Comparison of ENCODE assay signal across 17 cellular contexts in the genomic region with DNA sequence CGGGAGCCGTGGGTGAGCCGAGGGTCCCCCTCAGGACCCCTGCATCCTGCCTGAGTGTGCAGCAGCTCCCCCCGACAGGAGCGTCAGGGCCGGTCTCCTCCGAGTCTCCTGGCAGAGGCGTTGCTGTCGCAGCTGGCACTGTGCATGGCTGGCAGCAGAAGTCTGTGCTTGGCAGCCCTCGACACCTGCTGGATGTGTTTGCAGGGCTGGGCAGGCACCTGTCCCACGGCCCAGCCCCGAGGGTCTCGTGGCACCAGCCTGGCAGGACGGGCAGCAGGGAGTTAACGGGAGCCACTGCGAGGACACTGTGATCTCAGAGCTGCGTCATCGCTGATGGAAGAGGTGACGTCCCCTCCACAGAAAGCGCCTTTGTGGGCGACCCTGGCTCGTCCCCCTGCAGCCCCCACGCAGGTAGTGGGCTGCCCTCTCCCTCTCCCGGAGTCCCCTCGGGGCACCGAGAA. TPM values are rescaled to one million over a fixed set of nuclear protein-coding genes. Genes with fewer than 3 reads are reported as not detected.
A peak's percentile ranks its signal among the peaks of the same experiment; 100 is the strongest.
DNase-seq lines count a peak whose midpoint lies in the region; ATAC-seq, FAIRE-seq and TF ChIP-seq lines count a peak whose summit lies in the region.
"Had no signal": no experiment of that assay in that cellular context is flagged by ENCODE, and none has a peak within 500 bp of the region (broad histone marks: within the 10 kb centered on the region; RNA-seq: fewer than 3 reads in every experiment).

No MANE protein-coding gene starts in this region.

- TF ChIP-seq CTCF in K562 (IDR thresholded peaks at IDR 0.05 in 2 of 3, conservative IDR thresholded peaks at IDR 0.05 in 1 of 3; ENCODE audit: insufficient read depth in 2 of 3, low read depth in 1 of 3, low read length in 3 of 3) (no peak), prostate gland (IDR thresholded peaks at IDR 0.05) (peak in 2 of 4 experiments; percentile 5 to 13), gastrocnemius medialis (IDR thresholded peaks at IDR 0.05 in 4 of 5, conservative IDR thresholded peaks at IDR 0.05 in 1 of 5) (no peak), foreskin keratinocyte (conservative IDR thresholded peaks at IDR 0.05) (no peak), GM10248 (IDR thresholded peaks at IDR 0.05; ENCODE audit: control extremely low read depth, extremely low read depth, low read depth, missing control alignments) (no peak)

- FAIRE-seq in K562 (lab: Jason Lieb, UNC), result no peak
- FAIRE-seq: colon had no signal

- peaks cover 0 to 83% of the 10 kb centered on the region in 2 experiments; a peak in 3 of 5 replicates for H3K4me1 ChIP-seq in K562 (replicated peaks in 1 of 2; ENCODE audit: control insufficient read depth in 2 of 2, insufficient read depth in 2 of 2, low read length in 2 of 2)
- H3K4me1 ChIP-seq in right cardiac atrium (ENCODE audit: control insufficient read depth, insufficient read depth, low read length), result no peaks in the 10 kb centered on the region
- no peaks in the 10 kb centered on the region for H3K4me1 ChIP-seq in prostate gland (replicated peaks)
- no peaks in the 10 kb centered on the region for H3K4me1 ChIP-seq in gastrocnemius medialis
- no peaks in the 10 kb centered on the region for H3K4me1 ChIP-seq in foreskin keratinocyte

- POLR2A ChIA-PET in K562 (lab: Yijun Ruan, JAX), result interaction anchor here (0.7 to 1.0 kb wide), 7 partner anchors 9 to 97 kb away, joined by 3 to 5 read pairs (median 4); no protein-coding TSS in a partner anchor
- POLR2A ChIA-PET in GM10248 (lab: Yijun Ruan, JAX), result no interaction called here

- H3K9ac ChIP-seq in K562 (ENCODE audit: insufficient read depth in 1 of 2, low read depth in 2 of 2, low read length in 2 of 2), result peak overlapping the region in 1 of 2 experiments; percentile 42; a peak in 1 of 4 replicates

- H3K9me3 ChIP-seq in K562 (replicated peaks; ENCODE audit: control insufficient read depth, insufficient read depth, low read depth, low read length) (no peaks in the 10 kb centered on the region), right cardiac atrium (ENCODE audit: control insufficient read depth, low read length) (no peaks in the 10 kb centered on the region), prostate gland (no peaks in the 10 kb centered on the region), gastrocnemius medialis (no peaks in the 10 kb centered on the region)
- H3K9me3 ChIP-seq: BE2C had no signal

- WGBS in K562 (ENCODE audit: insufficient coverage, low coverage, missing lambda C conversion rate), result 41% methylated on average over 22 of the region's 26 CpGs
- 61% methylated on average over 26 of the region's 26 CpGs for WGBS in right cardiac atrium
- WGBS in prostate gland, result 35% methylated on average over 26 of the region's 26 CpGs

- peaks cover 2% of the 10 kb centered on the region; the same call in 1 of the 3 replicates for H3K79me2 ChIP-seq in K562 (ENCODE audit: control insufficient read depth, insufficient read depth, low read length)

- intact Hi-C loops in K562 (cut with micrococcal nuclease) (no loop called here), right cardiac atrium (cut with DNase I) (no loop called here), prostate gland (cut with DNase I) (no loop called here), gastrocnemius medialis (cut with DNase I; ENCODE audit: low total_unique reads) (no loop called here)

- no peaks in the 10 kb centered on the region; a peak in 2 of 5 replicates for H3K27me3 ChIP-seq in K562 (ENCODE audit: control insufficient read depth in 2 of 2, insufficient read depth in 2 of 2, low read length in 2 of 2)
- H3K27me3 ChIP-seq in right cardiac atrium (ENCODE audit: control insufficient read depth, insufficient read depth), result no peaks in the 10 kb centered on the region
- H3K27me3 ChIP-seq in prostate gland (replicated peaks; ENCODE audit: insufficient read depth), result peaks cover 1% of the 10 kb centered on the region
- H3K27me3 ChIP-seq in gastrocnemius medialis, result peaks cover 5 to 17% (median 11%) of the 10 kb centered on the region in 3 donors
- no peaks in the 10 kb centered on the region for H3K27me3 ChIP-seq in foreskin keratinocyte
- H3K27me3 ChIP-seq: BE2C had no signal

- no peaks in the 10 kb centered on the region for H3K36me3 ChIP-seq in K562 (ENCODE audit: control insufficient read depth, insufficient read depth, low read length)
- H3K36me3 ChIP-seq in prostate gland, result no peaks in the 10 kb centered on the region
- no peaks in the 10 kb centered on the region for H3K36me3 ChIP-seq in gastrocnemius medialis
- H3K36me3 ChIP-seq: BE2C had no signal

- ATAC-seq in K562 (no peak), right cardiac atrium (peak; percentile 36 to 42), gastrocnemius medialis (no peak), foreskin keratinocyte (no peak)
- no peak for ATAC-seq in stimulated activated memory B cell treated with anti-CD40 and anti-IgM and Interleukin-4, amounts not matched to agents 10 μg/mL and 1 μg/mL and 100 μg/mL, for 72 hours
- ATAC-seq: activated T-cell treated with anti-CD3 and anti-CD28 coated beads, Interleukin-2, amount 50 U/mL, for 4 hours; naive thymus-derived CD8-positive, alpha-beta T cell had no signal

- no peaks in the 10 kb centered on the region for H3K4me1 Mint-ChIP-seq in stimulated activated memory B cell treated with anti-CD40 and anti-IgM and Interleukin-4, amounts not matched to agents 10 μg/mL and 1 μg/mL and 100 μg/mL, for 72 hours
- H3K4me1 Mint-ChIP-seq: activated CD4-positive, alpha-beta T cell treated with anti-CD3 and anti-CD28 coated beads, Interleukin-2, amount 10 ng/mL, durations not matched to agents 7 days and 5 days; naive thymus-derived CD8-positive, alpha-beta T cell had no signal

- H3K4me2 ChIP-seq in K562 (ENCODE audit: insufficient read depth, low read length), result no peak overlapping the region

- in situ Hi-C loops in G401 (cut with HindIII; ENCODE audit: low sequenced_read_pairs) (no loop called here), K562 (cut with MboI) (no loop called here), gastrocnemius medialis (cut with MboI; ENCODE audit: low sequenced_read_pairs in 4 of 4) (no loop called here)

- BruUV-seq in K562 (replicated peaks; lab: Mats Ljungman, UMichigan), result no TSS peak

- peaks cover 45% of the 10 kb centered on the region for H4K20me1 ChIP-seq in K562 (replicated peaks; ENCODE audit: control insufficient read depth, insufficient read depth, low read length)

- no peaks in the 10 kb centered on the region for H3K36me3 Mint-ChIP-seq in stimulated activated memory B cell treated with anti-CD40 and anti-IgM and Interleukin-4, amounts not matched to agents 10 μg/mL and 1 μg/mL and 100 μg/mL, for 72 hours
- H3K36me3 Mint-ChIP-seq: naive thymus-derived CD8-positive, alpha-beta T cell had no signal

- no peak overlapping the region for H3K27ac Mint-ChIP-seq in stimulated activated memory B cell treated with anti-CD40 and anti-IgM and Interleukin-4, amounts not matched to agents 10 μg/mL and 1 μg/mL and 100 μg/mL, for 72 hours
- H3K27ac Mint-ChIP-seq: activated CD4-positive, alpha-beta T cell treated with anti-CD3 and anti-CD28 coated beads, Interleukin-2, amount 10 ng/mL, durations not matched to agents 7 days and 5 days; naive thymus-derived CD8-positive, alpha-beta T cell had no signal

- TF ChIP-seq RAD21 in K562 (CRISPR knock-in tag; conservative IDR thresholded peaks at IDR 0.05 in 1 of 2, IDR thresholded peaks at IDR 0.05 in 1 of 2), result no peak

- TF ChIP-seq POLR2A in K562 (conservative IDR thresholded peaks at IDR 0.05), result no peak
- no peak for TF ChIP-seq POLR2A in prostate gland (IDR thresholded peaks at IDR 0.05)
- TF ChIP-seq POLR2A in gastrocnemius medialis (IDR thresholded peaks at IDR 0.05), result no peak

- H3K27me3 Mint-ChIP-seq in stimulated activated memory B cell treated with anti-CD40 and anti-IgM and Interleukin-4, amounts not matched to agents 10 μg/mL and 1 μg/mL and 100 μg/mL, for 72 hours, result peaks cover 28% of the 10 kb centered on the region
- H3K27me3 Mint-ChIP-seq: activated CD4-positive, alpha-beta T cell treated with anti-CD3 and anti-CD28 coated beads, Interleukin-2, amount 10 ng/mL, durations not matched to agents 7 days and 5 days had no signal

- no peaks in the 10 kb centered on the region for H3K9me3 Mint-ChIP-seq in stimulated activated memory B cell treated with anti-CD40 and anti-IgM and Interleukin-4, amounts not matched to agents 10 μg/mL and 1 μg/mL and 100 μg/mL, for 72 hours
- H3K9me3 Mint-ChIP-seq: activated CD4-positive, alpha-beta T cell treated with anti-CD3 and anti-CD28 coated beads, Interleukin-2, amount 10 ng/mL, durations not matched to agents 7 days and 5 days; activated T-cell treated with anti-CD3 and anti-CD28 coated beads, Interleukin-2, amount 50 U/mL, for 4 hours; naive thymus-derived CD8-positive, alpha-beta T cell had no signal

- H3K4me3 Mint-ChIP-seq in stimulated activated memory B cell treated with anti-CD40 and anti-IgM and Interleukin-4, amounts not matched to agents 10 μg/mL and 1 μg/mL and 100 μg/mL, for 72 hours, result no peak overlapping the region
- H3K4me3 Mint-ChIP-seq: activated CD4-positive, alpha-beta T cell treated with anti-CD3 and anti-CD28 coated beads, Interleukin-2, amount 10 ng/mL, durations not matched to agents 7 days and 5 days; activated T-cell treated with anti-CD3 and anti-CD28 coated beads, Interleukin-2, amount 50 U/mL, for 4 hours; naive thymus-derived CD8-positive, alpha-beta T cell had no signal

- H3K4me3 ChIP-seq in K562, result no peak overlapping the region
- no peak overlapping the region for H3K4me3 ChIP-seq in right cardiac atrium (ENCODE audit: low read length)
- H3K4me3 ChIP-seq in prostate gland, result no peak overlapping the region
- no peak overlapping the region for H3K4me3 ChIP-seq in gastrocnemius medialis

- H2AFZ ChIP-seq in K562 (ENCODE audit: low read depth, low read length), result no peak overlapping the region

- H3K27ac ChIP-seq in K562 (ENCODE audit: extremely low read depth, low read depth, low read length) (no peak overlapping the region), right cardiac atrium (ENCODE audit: low read length) (peak overlapping the region; percentile 2), prostate gland (peak overlapping the region in 1 of 2 donors; percentile 11), gastrocnemius medialis (peak overlapping the region in 1 of 4 donors; percentile 31), foreskin keratinocyte (no peak overlapping the region)

- DNase-seq in G401 (ENCODE audit: low spot score) (peak; percentile 59), K562 (ENCODE audit: extremely low read depth in 1 of 4, low spot score in 3 of 4) (no peak), right cardiac atrium (peak; percentile 52 to 77 (median 71)), prostate gland (ENCODE audit: low spot score) (peak; percentile 46), gastrocnemius medialis (no peak), foreskin keratinocyte (no peak), GM10248 (ENCODE audit: extremely low spot score) (no peak)
- DNase-seq: activated CD4-positive, alpha-beta T cell treated with anti-CD3 and anti-CD28 coated beads, Interleukin-2, amount 10 ng/mL, durations not matched to agents 7 days and 5 days; activated T-cell treated with anti-CD3 and anti-CD28 coated beads, Interleukin-2, amount 50 U/mL, for 4 hours; BE2C; DMS53; NCI-H187 treated with DMSO at 0.1 percent for 48 hours; NCI-H774; T-helper 9 cell had no signal

- CTCF ChIA-PET in K562 (lab: Yijun Ruan, JAX; ENCODE audit: low intra/inter-chr PET ratio), result interaction anchor here (0.6 kb wide), 1 partner anchor 13 kb away, joined by 4 read pairs; no protein-coding TSS in a partner anchor
- CTCF ChIA-PET in GM10248 (lab: Yijun Ruan, JAX), result interaction anchor here (1.6 kb wide), 1 partner anchor 128 kb away, joined by 3 read pairs; no protein-coding TSS in a partner anchor

- H3K9me1 ChIP-seq in K562 (ENCODE audit: control insufficient read depth, insufficient read depth, low read length), result peaks cover 3% of the 10 kb centered on the region

- no peak for TF ChIP-seq EP300 in K562 (IDR thresholded peaks at IDR 0.05; ENCODE audit: low read length)

RNA-seq across cellular contexts. Expression of gene COL18A1, which starts 15.1 kb away (rescaled TPM):
- 353 and 524 TPM in 2 replicates for total RNA-seq in G401 (2014; rRNA removed; shearing (Covaris generic))
- 18.2 and 47.1 TPM in 2 replicates for total RNA-seq in K562 (2011; cell fraction: chromatin; rRNA removed; ENCODE audit: low replicate concordance)
- total RNA-seq in K562 (2011; cell fraction: nucleolus; rRNA removed), result 42.8 and 53.0 TPM in 2 replicates
- 26.1 and 28.1 TPM in 2 replicates for total RNA-seq in K562 (2011; cell fraction: nucleoplasm; rRNA removed)
- total RNA-seq in K562 (2014; rRNA removed) (12.0 and 16.1 TPM in 2 replicates), K562 (2014; rRNA removed; fragmentation: Illumina TruSeq; extraction: Trizol) (0.54 and 1.1 TPM in 2 replicates), K562 (2015; rRNA removed; fragmentation: Illumina TruSeq; extraction: Trizol) (1.6 and 2.3 TPM in 2 replicates), K562 (2021) (16.1 and 16.4 TPM in 2 replicates), right cardiac atrium (100 to 1,000 TPM in 1 of 4 donors, 10 to 100 TPM in 3; 63.5 to 134 (median 84.6) TPM), prostate gland (100 to 1,000 TPM in 1 of 2 donors, 10 to 100 TPM in 1; 56.2 to 229 TPM), gastrocnemius medialis (10 to 100 TPM; 16.4 to 42.2 (median 20.7) TPM), foreskin keratinocyte (30.0 and 37.3 TPM in 2 replicates)
- polyA plus RNA-seq in K562 (2011; rRNA removed) (4.9 and 16.8 TPM in 2 replicates), K562 (2014; fragmentation: Illumina TruSeq; extraction: Trizol) (2.0 and 5.5 TPM in 2 replicates), K562 (2014; fragmentation: Nextera tagmentation; extraction: Ambion mirVana) (under 1 TPM; 0.14 to 0.25 TPM), K562 (2014; rRNA removed) (7.8 and 11.8 TPM in 2 replicates), right cardiac atrium (52.3 TPM), foreskin keratinocyte (26.2 and 32.3 TPM in 2 replicates)
- polyA plus RNA-seq in K562 (2011; cell fraction: cytosol; rRNA removed), result 23.2 and 39.2 TPM in 2 replicates
- 67.4 and 83.8 TPM in 2 replicates for polyA plus RNA-seq in K562 (2011; cell fraction: nucleus; rRNA removed)
- 6.2 and 11.5 TPM in 2 replicates for polyA plus RNA-seq in K562 (2012)
- polyA minus RNA-seq in K562 (2011; rRNA and poly(A)+ RNA removed), result 2.9 and 3.3 TPM in 2 replicates
- polyA minus RNA-seq in K562 (2011; cell fraction: cytosol; rRNA and poly(A)+ RNA removed), result 11.5 and 49.2 TPM in 2 replicates
- polyA minus RNA-seq in K562 (2011; cell fraction: nucleus; rRNA and poly(A)+ RNA removed), result 11.6 and 22.0 TPM in 2 replicates

Comparison
In these comparisons a context has a peak if more than half of its experiments do, and no peak if none do; other contexts are left out.
1. DNase-seq: peak in G401 (single experiment), right cardiac atrium (3 of 3) and prostate gland (single experiment); none in K562 (0 of 4), gastrocnemius medialis (0 of 2), foreskin keratinocyte (0 of 2) and GM10248 (single experiment).
2. ATAC-seq: peak in right cardiac atrium (2 of 2); none in K562 (single experiment), stimulated activated memory B cell treated with anti-CD40 and anti-IgM and Interleukin-4, amounts not matched to agents 10 μg/mL and 1 μg/mL and 100 μg/mL, for 72 hours (single experiment), gastrocnemius medialis (0 of 2) and foreskin keratinocyte (single experiment).